8 cellular contexts compared by ENCODE assay signal in the genomic region with DNA sequence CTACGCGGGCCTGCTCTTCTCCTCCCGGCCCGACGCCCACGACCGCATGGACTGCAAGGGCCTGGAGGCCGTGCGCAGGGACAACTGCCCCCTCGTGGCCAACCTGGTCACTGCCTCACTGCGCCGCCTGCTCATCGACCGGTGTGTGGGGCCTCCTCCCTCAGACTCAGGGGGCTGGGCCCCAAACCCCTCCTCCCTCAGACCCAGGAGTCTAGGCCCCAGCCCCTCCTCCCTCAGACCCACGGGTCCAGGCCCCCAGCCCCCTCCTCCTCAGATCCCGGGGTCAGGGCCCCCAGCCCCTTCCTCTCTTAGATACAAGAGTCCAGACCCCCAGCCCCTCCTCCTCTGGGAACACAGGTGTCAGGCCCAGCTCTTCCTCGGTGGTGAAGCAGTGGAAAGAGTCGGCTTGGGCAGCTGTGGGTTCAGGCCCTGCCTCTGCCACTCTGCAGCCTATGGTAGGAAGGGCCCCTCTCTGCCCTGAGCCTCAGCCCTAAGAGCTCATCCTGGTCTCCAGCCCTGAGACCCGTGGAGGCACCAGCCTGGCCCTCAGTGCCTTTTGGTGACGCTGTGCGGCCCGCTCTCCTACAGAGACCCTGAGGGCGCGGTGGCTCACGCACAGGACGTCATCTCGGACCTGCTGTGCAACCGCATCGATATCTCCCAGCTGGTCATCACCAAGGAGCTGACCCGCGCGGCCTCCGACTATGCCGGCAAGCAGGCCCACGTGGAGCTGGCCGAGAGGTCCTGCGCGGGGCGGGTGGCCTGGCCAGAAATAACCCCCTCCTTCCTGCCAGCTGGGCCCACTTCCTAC. TPM values are rescaled to one million over a fixed set of nuclear protein-coding genes. Genes with fewer than 3 reads are reported as not detected.
DNase-seq lines count a peak whose midpoint lies in the region; ATAC-seq and TF ChIP-seq lines count a peak whose summit lies in the region.

No MANE protein-coding gene starts in this region.

- peaks cover 13% of the 10 kb centered on the region for H3K9me3 Mint-ChIP-seq in glutamatergic neuron (ENCODE audit: unreplicated experiment)

- peaks cover 7% of the 10 kb centered on the region for H3K4me1 ChIP-seq in psoas muscle
- H3K4me1 ChIP-seq in aorta (ENCODE audit: control insufficient read depth in 1 of 2, insufficient read depth in 2 of 2, low read length in 2 of 2) = no peaks in the 10 kb centered on the region

- H3K36me3 Mint-ChIP-seq in glutamatergic neuron (ENCODE audit: unreplicated experiment) = no peaks in the 10 kb centered on the region

- ATAC-seq in HG02973 (IDR thresholded peaks at IDR 0.05; ENCODE audit: unreplicated experiment) = peak; percentile 12
- ATAC-seq in psoas muscle = peak; percentile 78 to 89 (median 84)
- ATAC-seq in aorta (ENCODE audit: low FRiP score) = peak; percentile 70

- intact Hi-C loops in psoas muscle (cut with DNase I) = loop anchor here (5.0 kb wide), 2 partner anchors 43 to 58 kb away; no protein-coding TSS in a partner anchor
- intact Hi-C loops in aorta (cut with DNase I) = loop anchor here (2.0 kb wide), 3 partner anchors 46 to 58 kb away; no protein-coding TSS in a partner anchor

- H3K4me3 Mint-ChIP-seq in glutamatergic neuron (ENCODE audit: unreplicated experiment) = no peak overlapping the region

- peak; percentile 78 for DNase-seq in activated naive CD4-positive, alpha-beta T cell treated with Interleukin-2 at 50 U/mL for 16 hours
- peak; percentile 92 for DNase-seq in glutamatergic neuron
- DNase-seq in psoas muscle = peak; percentile 81 to 87
- peak; percentile 85 to 94 for DNase-seq in aorta
- no peak for DNase-seq in T1000 (lab: John Stamatoyannopoulos, UW)

- 49 to 54% (median 52%) methylated on average over 36 to 39 of the region's 39 CpGs for WGBS in psoas muscle, 3 donors
- WGBS in aorta, 2 donors = 52 to 55% methylated on average over 34 to 39 of the region's 39 CpGs

- H3K27me3 Mint-ChIP-seq in glutamatergic neuron (ENCODE audit: unreplicated experiment) = peaks cover 8% of the 10 kb centered on the region

- TF ChIP-seq POLR2A in Raji (IDR thresholded peaks at IDR 0.05; ENCODE audit: insufficient read depth, low read depth, low read length) = peak; percentile 51

- peaks cover 0 to 10% (median 4%) of the 10 kb centered on the region in 3 donors for H3K27me3 ChIP-seq in psoas muscle (ENCODE audit: insufficient read depth in 3 of 3, low read length in 2 of 3)
- no peaks in the 10 kb centered on the region for H3K27me3 ChIP-seq in aorta (ENCODE audit: control insufficient read depth in 1 of 2, insufficient read depth in 2 of 2, low read length in 1 of 2)

- peak; percentile 97 for TF ChIP-seq CTCF in GM12874 (IDR thresholded peaks at IDR 0.05; ENCODE audit: insufficient read depth, low read depth, low read length)
- peak; percentile 89 for TF ChIP-seq CTCF in glutamatergic neuron (IDR thresholded peaks at IDR 0.05; ENCODE audit: partially characterized antibody, unreplicated experiment)
- peak; percentile 80 for TF ChIP-seq CTCF in psoas muscle (IDR thresholded peaks at IDR 0.05)

- H3K9me3 ChIP-seq in psoas muscle = no peaks in the 10 kb centered on the region
- no peaks in the 10 kb centered on the region for H3K9me3 ChIP-seq in aorta (ENCODE audit: control insufficient read depth, low read length)

- peaks cover 11% of the 10 kb centered on the region for H3K4me1 Mint-ChIP-seq in glutamatergic neuron (ENCODE audit: low read depth, unreplicated experiment)

- H3K4me3 ChIP-seq in psoas muscle = no peak overlapping the region
- H3K4me3 ChIP-seq in aorta (ENCODE audit: low read length in 2 of 2) = no peak overlapping the region

- H3K27ac Mint-ChIP-seq in glutamatergic neuron (ENCODE audit: unreplicated experiment) = peak overlapping the region; percentile 22

- H3K27ac ChIP-seq in psoas muscle (no peak overlapping the region), aorta (ENCODE audit: low read depth in 1 of 2, low read length in 2 of 2) (no peak overlapping the region)

- peaks cover 0 to 4% of the 10 kb centered on the region in 2 donors for H3K36me3 ChIP-seq in psoas muscle (ENCODE audit: insufficient read depth in 1 of 2, low read depth in 1 of 2)
- no peaks in the 10 kb centered on the region for H3K36me3 ChIP-seq in aorta (ENCODE audit: control insufficient read depth in 1 of 2, insufficient read depth in 2 of 2, low read length in 1 of 2)

RNA-seq across cellular contexts. Expression of a gene that starts 3.7 kb away (rescaled TPM):
- 2.7 TPM for total RNA-seq in glutamatergic neuron (ENCODE audit: unreplicated experiment)
- under 1 TPM in 3 of 4 donors, not detected in 1; 0.11 to 0.44 (median 0.25) TPM for total RNA-seq in psoas muscle
- under 1 TPM in 2 of 3 donors, not detected in 1; 0.05 to 0.07 TPM for polyA plus RNA-seq in psoas muscle
- under 1 TPM; 0.48 to 0.62 TPM for total RNA-seq in aorta
- 1 to 10 TPM in 1 of 2 donors, under 1 TPM in 1; 0.05 to 5.1 TPM for polyA plus RNA-seq in aorta

RNA-seq across cellular contexts. Expression of a gene that starts 17.6 kb away (rescaled TPM):
- 0.61 TPM for total RNA-seq in glutamatergic neuron (ENCODE audit: unreplicated experiment)
- 1,000 to 10,000 TPM in 3 of 4 donors, 100 to 1,000 TPM in 1; 699 to 1,898 (median 1,482) TPM for total RNA-seq in psoas muscle
- polyA plus RNA-seq in psoas muscle = 1,000 to 10,000 TPM in 1 of 3 donors, 100 to 1,000 TPM in 1, 10 to 100 TPM in 1; 65.8 to 1,123 (median 804) TPM
- not detected for total RNA-seq in aorta
- under 1 TPM in 1 of 2 donors, not detected in 1; 0.03 TPM for polyA plus RNA-seq in aorta

RNA-seq across cellular contexts. Expression of a gene that starts 30.9 kb away (rescaled TPM):
- 38.9 TPM for total RNA-seq in glutamatergic neuron (ENCODE audit: unreplicated experiment)
- 1 to 10 TPM; 4.5 to 9.7 (median 7.2) TPM for total RNA-seq in psoas muscle
- 1 to 10 TPM; 6.6 to 8.1 (median 6.9) TPM for polyA plus RNA-seq in psoas muscle
- 10 to 100 TPM; 13.2 to 26.9 TPM for total RNA-seq in aorta
- 10 to 100 TPM in 1 of 2 donors, 1 to 10 TPM in 1; 5.4 to 27.7 TPM for polyA plus RNA-seq in aorta

RNA-seq across cellular contexts. Expression of a gene that starts 38.8 kb away (rescaled TPM):
- total RNA-seq in glutamatergic neuron (ENCODE audit: unreplicated experiment) (28.3 TPM), psoas muscle (100 to 1,000 TPM in 3 of 4 donors, 10 to 100 TPM in 1; 74.9 to 136 (median 119) TPM), aorta (10 to 100 TPM; 82.6 to 91.0 TPM)
- polyA plus RNA-seq in psoas muscle (100 to 1,000 TPM; 135 to 153 (median 139) TPM), aorta (100 to 1,000 TPM in 1 of 2 donors, 10 to 100 TPM in 1; 53.5 to 126 TPM)

RNA-seq across cellular contexts. Expression of a gene that starts 49.6 kb away (rescaled TPM):
- 0.88 TPM for total RNA-seq in glutamatergic neuron (ENCODE audit: unreplicated experiment)
- under 1 TPM in 1 of 4 donors, not detected in 3; 0.29 TPM for total RNA-seq in psoas muscle
- polyA plus RNA-seq in psoas muscle = under 1 TPM; 0.10 to 0.47 (median 0.25) TPM
- 1 to 10 TPM in 1 of 2 donors, under 1 TPM in 1; 0.52 to 1.5 TPM for total RNA-seq in aorta
- 1 to 10 TPM; 1.1 to 1.6 TPM for polyA plus RNA-seq in aorta

Comparison
In these comparisons a context has a peak if more than half of its experiments do, and no peak if none do; other contexts are left out.
1. ATAC-seq: peak in every context shown above with its lines; median percentile 84 in psoas muscle; 70 in aorta; 12 in HG02973.
2. RNA of a gene that starts 17.6 kb away (total RNA-seq): 699 to 1,898 TPM in psoas muscle; 0.61 TPM in glutamatergic neuron (single experiment) and not detected in aorta; every median in the first group is over 100 times any median in the second.
3. Peak in every context shown above with its lines, with median percentiles within 50 percentile points of each other: CTCF ChIP-seq.